Comparison of ENCODE assay signal across 12 cellular contexts in genomic region chr5:119302449-119302848, GRCh38. TPM values are rescaled to one million over a fixed set of nuclear protein-coding genes. Genes with fewer than 3 reads are reported as not detected.
DNase-seq lines count a peak whose midpoint lies in the region; ATAC-seq, FAIRE-seq and TF ChIP-seq lines count a peak whose summit lies in the region.
"Had no signal": no experiment of that assay in that cellular context is flagged by ENCODE, and none has a peak within 500 bp of the region (broad histone marks: within the 10 kb centered on the region; RNA-seq: fewer than 3 reads in every experiment).

No MANE protein-coding gene starts in this region.

- H4K20me1 ChIP-seq in SK-N-SH (ENCODE audit: insufficient read depth) (no peaks in the 10 kb centered on the region), Loucy (ENCODE audit: insufficient read depth, low read length, poor library complexity, severe bottlenecking) (peaks cover 3% of the 10 kb centered on the region)

- TF ChIP-seq RAD21 in SK-N-SH (IDR thresholded peaks at IDR 0.05; ENCODE audit: low read length), result no peak

- H3K4me2 ChIP-seq in SK-N-SH (peak overlapping the region; percentile 31; the same call in 1 of the 2 replicates), Loucy (ENCODE audit: low read depth, low read length, poor library complexity, severe bottlenecking) (peak overlapping the region; percentile 13)

- H3K36me3 ChIP-seq in SK-N-SH (replicated peaks in 1 of 2; ENCODE audit: control insufficient read depth in 1 of 2, insufficient read depth in 2 of 2, low read length in 1 of 2), result no peaks in the 10 kb centered on the region
- H3K36me3 ChIP-seq in Loucy (ENCODE audit: insufficient read depth, low read length), result no peaks in the 10 kb centered on the region
- H3K36me3 ChIP-seq: MG63 had no signal

- H3K9ac ChIP-seq in SK-N-SH, result peak overlapping the region; percentile 10; the same call in 1 of the 2 replicates
- peak overlapping the region; percentile 43 for H3K9ac ChIP-seq in Loucy (ENCODE audit: low read depth, low read length, poor library complexity, severe bottlenecking)

- in situ Hi-C loops in G401 (cut with HindIII; ENCODE audit: low sequenced_read_pairs), result no loop called here

- peaks cover 29% of the 10 kb centered on the region for H3F3A ChIP-seq in SK-N-SH (replicated peaks; ENCODE audit: insufficient read depth)
- peaks cover 3% of the 10 kb centered on the region; the same call in 1 of the 2 replicates for H3F3A ChIP-seq in Loucy (ENCODE audit: low read depth)

- ATAC-seq in SK-N-SH treated with all-trans-retinoic acid at 6 μM for 48 hours, result no peak

- H3K9me3 Mint-ChIP-seq in chondrocyte (ENCODE audit: low read depth), result no peaks in the 10 kb centered on the region
- no peaks in the 10 kb centered on the region for H3K9me3 Mint-ChIP-seq in osteocyte (ENCODE audit: unreplicated experiment)

- H3K27me3 Mint-ChIP-seq in chondrocyte (ENCODE audit: low read depth), result no peaks in the 10 kb centered on the region
- no peaks in the 10 kb centered on the region for H3K27me3 Mint-ChIP-seq in osteocyte (ENCODE audit: unreplicated experiment)

- H3K4me3 Mint-ChIP-seq in chondrocyte (ENCODE audit: unreplicated experiment) (no peak overlapping the region), osteocyte (ENCODE audit: unreplicated experiment) (no peak overlapping the region)

- no peak for FAIRE-seq in GM19239 (lab: Jason Lieb, UNC)

- H3K27me3 ChIP-seq in SK-N-SH (ENCODE audit: insufficient read depth), result no peaks in the 10 kb centered on the region
- H3K27me3 ChIP-seq in Loucy (ENCODE audit: insufficient read depth, low read length, poor library complexity, severe bottlenecking), result no peaks in the 10 kb centered on the region
- H3K27me3 ChIP-seq: MG63 had no signal

- H3K4me1 ChIP-seq in SK-N-SH (ENCODE audit: control insufficient read depth in 1 of 2, insufficient read depth in 2 of 2, low read depth in 1 of 2, low read length in 1 of 2) (peaks cover 16 to 35% of the 10 kb centered on the region in 2 experiments), Loucy (ENCODE audit: insufficient read depth, low read length, poor library complexity, severe bottlenecking) (peaks cover 56% of the 10 kb centered on the region)

- H3K4me1 Mint-ChIP-seq in chondrocyte (ENCODE audit: low read depth) (peaks cover 57% of the 10 kb centered on the region), osteocyte (ENCODE audit: unreplicated experiment) (peaks cover 56% of the 10 kb centered on the region)

- H3K9me3 ChIP-seq in SK-N-SH (no peaks in the 10 kb centered on the region), Loucy (ENCODE audit: insufficient read depth, low read depth, low read length) (no peaks in the 10 kb centered on the region)
- H3K9me3 ChIP-seq: MG63 had no signal

- POLR2A ChIA-PET in SK-N-SH (lab: Yijun Ruan, JAX), result no interaction called here

- intact Hi-C loops in cardiac septum (cut with DNase I), result no loop called here

- TF ChIP-seq EP300 in SK-N-SH (IDR thresholded peaks at IDR 0.05; ENCODE audit: borderline replicate concordance in 1 of 2, low read depth in 1 of 2, low read length in 1 of 2), result no peak

- peak overlapping the region; percentile 88 for H3K27ac Mint-ChIP-seq in chondrocyte (ENCODE audit: unreplicated experiment)
- peak overlapping the region; percentile 76 for H3K27ac Mint-ChIP-seq in osteocyte (ENCODE audit: unreplicated experiment)

- no peak overlapping the region for H3K4me3 ChIP-seq in SK-N-SH (ENCODE audit: low read depth in 2 of 2, low read length in 1 of 2)
- no peak overlapping the region for H3K4me3 ChIP-seq in Loucy (ENCODE audit: low read length, poor library complexity, severe bottlenecking)
- H3K4me3 ChIP-seq: MG63 had no signal

- H3K27ac ChIP-seq in SK-N-SH (ENCODE audit: low read depth in 2 of 2, low read length in 1 of 2), result peak overlapping the region; percentile 72 to 93; a peak in 3 of 4 replicates

- DNase-seq in SK-N-SH (no peak), chondrocyte (ENCODE audit: low spot score) (no peak), osteocyte (ENCODE audit: extremely low spot score, unreplicated experiment) (no peak), GM19239 (ENCODE audit: insufficient read length, low spot score) (no peak), G401 (ENCODE audit: low spot score) (no peak), cardiac septum (ENCODE audit: low spot score) (no peak)
- DNase-seq: 8988T, activated T-cell treated with anti-CD3 and anti-CD28 coated beads for 4 hours, kidney had no signal

- H3K79me2 ChIP-seq in SK-N-SH (ENCODE audit: insufficient read depth) (peaks cover 48% of the 10 kb centered on the region), Loucy (ENCODE audit: insufficient read depth, low read length) (peaks cover 79% of the 10 kb centered on the region)

- H3K9me2 ChIP-seq in SK-N-SH (no peaks in the 10 kb centered on the region), Loucy (replicated peaks; ENCODE audit: low read depth, low read length) (no peaks in the 10 kb centered on the region)

- 66% methylated on average over 3 of the region's 3 CpGs for WGBS in SK-N-SH (ENCODE audit: low lambda C conversion rate)

- TF ChIP-seq CTCF in SK-N-SH (IDR thresholded peaks at IDR 0.05) (no peak), Loucy (conservative IDR thresholded peaks at IDR 0.05; ENCODE audit: low read length) (no peak), chondrocyte (IDR thresholded peaks at IDR 0.05) (no peak), osteocyte (IDR thresholded peaks at IDR 0.05) (no peak)

- 0 out of 2 replicates have a peak overlapping the region, but pooled peaks have one; percentile 4 for H2AFZ ChIP-seq in SK-N-SH (ENCODE audit: low read depth)
- no peak overlapping the region for H2AFZ ChIP-seq in Loucy (ENCODE audit: low read length)

- CTCF ChIA-PET in SK-N-SH (lab: Yijun Ruan, JAX), result interaction anchor here (0.8 to 2.4 kb wide), 3 partner anchors 13 to 314 kb away, joined by 3 to 5 read pairs (median 4); partner anchors contain the start of gene DTWD2

- H3K36me3 Mint-ChIP-seq in chondrocyte (ENCODE audit: low read depth) (no peaks in the 10 kb centered on the region), osteocyte (ENCODE audit: unreplicated experiment) (no peaks in the 10 kb centered on the region)

TF ChIP-seq in SK-N-SH, 30 proteins besides CTCF, POLR2A, EP300 and RAD21 (continues in another document):
- TF ChIP-seq MXI1 (IDR thresholded peaks at IDR 0.05; ENCODE audit: low read depth, low read length) (no peak), USF2 (IDR thresholded peaks at IDR 0.05; ENCODE audit: borderline replicate concordance, low read depth, low read length) (no peak), RCOR1 (IDR thresholded peaks at IDR 0.05; ENCODE audit: low read length) (no peak), FOXJ3 (CRISPR knock-in tag; IDR thresholded peaks at IDR 0.05) (no peak), EZH2phosphoT487 (IDR thresholded peaks at IDR 0.05; ENCODE audit: borderline replicate concordance, low read depth) (no peak), TEAD4 (IDR thresholded peaks at IDR 0.05; ENCODE audit: borderline replicate concordance, insufficient read depth) (no peak), IRF3 (IDR thresholded peaks at IDR 0.05; ENCODE audit: low read depth, low read length) (no peak)

TF ChIP-seq in SK-N-SH treated with all-trans-retinoic acid at 6 μM for 48 hours, 23 proteins besides CTCF, POLR2A, EP300 and RAD21:
- TF ChIP-seq PPARA (CRISPR knock-in tag; IDR thresholded peaks at IDR 0.05; ENCODE audit: borderline replicate concordance), result no peak

RNA-seq across cellular contexts. Expression of gene TNFAIP8, which starts 53.4 kb away (rescaled TPM):
- polyA plus RNA-seq in SK-N-SH (2012; rRNA removed), result 28.3 and 31.3 TPM in 2 replicates
- polyA plus RNA-seq in SK-N-SH (2012; cell fraction: cytosol; rRNA removed), result 33.8 and 41.5 TPM in 2 replicates
- 11.7 and 15.5 TPM in 2 replicates for polyA plus RNA-seq in SK-N-SH (2012; cell fraction: nucleus; rRNA removed)
- total RNA-seq in chondrocyte (15.0 to 22.3 TPM (median 19.5 TPM) in 3 replicates), osteocyte (13.3 and 14.0 TPM in 2 replicates), cardiac septum (2.6 TPM)
- total RNA-seq in G401 (2014; rRNA removed; shearing (Covaris generic)), result 22.6 and 39.4 TPM in 2 replicates
